Comparison of ENCODE assay signal across 16 cellular contexts in the genomic region with DNA sequence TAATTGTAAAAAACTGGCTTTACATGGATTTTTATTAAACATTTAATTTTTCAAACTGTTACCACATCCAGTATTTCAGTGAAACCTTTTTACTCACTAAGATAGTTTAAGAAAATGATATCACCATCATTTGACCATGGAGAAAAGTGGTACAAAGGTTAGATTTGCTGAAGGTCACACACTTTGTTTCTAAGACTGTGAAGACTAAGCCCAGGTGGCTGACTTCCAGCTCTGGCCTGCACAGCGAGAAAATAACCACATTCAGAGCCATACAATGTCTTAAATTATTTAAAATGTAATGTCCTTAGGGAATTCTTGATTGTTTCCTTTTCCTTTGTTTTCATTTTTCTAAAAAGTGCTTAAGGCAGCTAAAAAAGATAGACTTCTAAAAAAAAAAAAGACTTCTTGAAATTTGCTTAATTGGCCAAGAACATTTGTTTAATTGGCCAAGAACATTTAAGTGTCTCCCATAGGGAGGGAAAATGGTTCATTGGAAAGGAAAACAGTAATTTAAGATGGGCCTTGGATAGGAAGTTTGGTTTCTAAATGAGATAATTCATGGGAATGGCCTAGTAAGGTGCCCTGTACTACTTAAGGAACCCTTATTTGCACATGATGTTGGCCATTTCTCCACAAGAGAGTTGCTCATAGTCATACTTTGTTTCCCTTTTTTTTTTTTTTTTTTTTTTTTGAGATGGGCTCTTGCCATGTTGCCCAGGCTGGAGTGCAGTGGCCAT. TPM values are rescaled to one million over a fixed set of nuclear protein-coding genes. Genes with fewer than 3 reads are reported as not detected.
A peak's percentile ranks its signal among the peaks of the same experiment; 100 is the strongest.
DNase-seq lines count a peak whose midpoint lies in the region; TF ChIP-seq lines count a peak whose summit lies in the region.
"Had no signal": no experiment of that assay in that cellular context is flagged by ENCODE, and none has a peak within 500 bp of the region (broad histone marks: within the 10 kb centered on the region; RNA-seq: fewer than 3 reads in every experiment).

No MANE protein-coding gene starts in this region.

- peak; percentile 4 for DNase-seq in amniotic epithelial cell (ENCODE audit: low read depth)
- peak; percentile 56 for DNase-seq in choroid plexus epithelial cell (ENCODE audit: low read depth)
- peak; percentile 38 for DNase-seq in fibroblast of villous mesenchyme (ENCODE audit: low read depth)
- peak; percentile 67 for DNase-seq in smooth muscle cell of the brain vasculature (ENCODE audit: low read depth, low spot score)
- DNase-seq in NCI-H446 treated with DMSO at 0.1 percent for 48 hours (lab: John Stamatoyannopoulos, UW), result no peak
- DNase-seq in Calu3, result no peak
- no peak for DNase-seq in activated effector memory CD4-positive, alpha-beta T cell treated with anti-CD3 and anti-CD28 coated beads, Interleukin-2, amount 50 U/mL, for 16 hours
- DNase-seq in stimulated activated naive CD4-positive, alpha-beta T cell (lab: John Stamatoyannopoulos, UW), result no peak
- DNase-seq: Karpas-422, NCI-H1417 treated with DMSO at 0.1 percent for 48 hours, NCI-H2029, NCI-H2227 treated with DMSO at 0.1 percent for 48 hours, NCI-H526, OCI-M1 had no signal

- no peak overlapping the region for H3K27ac Mint-ChIP-seq in Calu3 (ENCODE audit: unreplicated experiment)

- no peak for TF ChIP-seq CTCF in choroid plexus epithelial cell (conservative IDR thresholded peaks at IDR 0.05; ENCODE audit: low read depth, low read length)
- no peak for TF ChIP-seq CTCF in fibroblast of villous mesenchyme (IDR thresholded peaks at IDR 0.05; ENCODE audit: insufficient read depth, low read depth, low read length)
- no peak for TF ChIP-seq CTCF in Calu3 (IDR thresholded peaks at IDR 0.05; ENCODE audit: unreplicated experiment)

- no peaks in the 10 kb centered on the region for H3K4me1 Mint-ChIP-seq in Calu3 (ENCODE audit: low read depth, unreplicated experiment)

- no peaks in the 10 kb centered on the region for H3K36me3 Mint-ChIP-seq in Calu3 (ENCODE audit: insufficient read depth, unreplicated experiment)

- no peak overlapping the region for H3K4me3 Mint-ChIP-seq in Calu3 (ENCODE audit: low read depth, unreplicated experiment)

- H3K27me3 Mint-ChIP-seq in Calu3 (ENCODE audit: unreplicated experiment), result no peaks in the 10 kb centered on the region

- no TSS peak for BruUV-seq in Calu3 (replicated peaks; lab: Mats Ljungman, UMichigan)

- CTCF ChIA-PET in Calu3 (lab: Charles Lee), result interaction anchor here (0.6 to 0.7 kb wide), 2 partner anchors 292 to 459 kb away, joined by 3 to 6 read pairs; no protein-coding TSS in a partner anchor

- H3K4me3 ChIP-seq in choroid plexus epithelial cell (ENCODE audit: low read depth, low read length), result no peak overlapping the region
- H3K4me3 ChIP-seq in fibroblast of villous mesenchyme (ENCODE audit: low read depth, low read length), result no peak overlapping the region
- H3K4me3 ChIP-seq: BLaER1 treated with 17β-estradiol and CSF1 and Interleukin-3, amounts not matched to agents 10 nM and 100 nM; SJSA1 had no signal

- intact Hi-C loops in Calu3 (cut with micrococcal nuclease; ENCODE audit: unreplicated experiment), result no loop called here

- no peaks in the 10 kb centered on the region for H3K9me3 Mint-ChIP-seq in Calu3 (ENCODE audit: low read depth, unreplicated experiment)

RNA-seq across cellular contexts. Expression of a gene that starts 45.2 kb away (rescaled TPM):
- total RNA-seq in fibroblast of villous mesenchyme (6.5 and 9.3 TPM in 2 replicates), Calu3 (2022) (34.4 and 36.5 TPM in 2 replicates)

Comparison
In these comparisons a context has a peak if more than half of its experiments do, and no peak if none do; other contexts are left out.
1. DNase-seq: peak in amniotic epithelial cell (single experiment), choroid plexus epithelial cell (single experiment), fibroblast of villous mesenchyme (single experiment) and smooth muscle cell of the brain vasculature (single experiment); none in NCI-H446 treated with DMSO at 0.1 percent for 48 hours (single experiment), Calu3 (single experiment), activated effector memory CD4-positive, alpha-beta T cell treated with anti-CD3 and anti-CD28 coated beads, Interleukin-2, amount 50 U/mL, for 16 hours (single experiment) and stimulated activated naive CD4-positive, alpha-beta T cell (0 of 6).